14 cellular contexts compared by ENCODE assay signal in genomic region chr5:67673180-67673579, GRCh38.
"Had no signal": no experiment of that assay in that cellular context is flagged by ENCODE, and none has a peak within 500 bp of the region (broad histone marks: within the 10 kb centered on the region; RNA-seq: fewer than 3 reads in every experiment).

No MANE protein-coding gene starts in this region.

- H3K9me3 ChIP-seq: neutrophil, uterus had no signal

- H3K4me3 ChIP-seq: coronary artery, uterus had no signal

- ATAC-seq: naive thymus-derived CD8-positive, alpha-beta T cell had no signal

- H3K4me1 ChIP-seq: uterus had no signal

- H3K27ac ChIP-seq: coronary artery, neutrophil, uterus had no signal

- H3K27me3 ChIP-seq: neutrophil, uterus had no signal

- H3K36me3 ChIP-seq: neutrophil, uterus had no signal

- DNase-seq: effector CD4-positive, alpha-beta T cell; endodermal cell; erythroblast; head of caudate nucleus; hippocampal formation; mesendoderm; naive thymus-derived CD8-positive, alpha-beta T cell; posterior cingulate gyrus; small intestine; stimulated activated CD4-positive, alpha-beta T cell treated with anti-CD3 and anti-CD28 coated beads, Interleukin-12 subunit alpha, Interleukin-12 subunit beta, amount 100 ng/mL, for 4 hours; stimulated activated naive CD4-positive, alpha-beta T cell; uterus had no signal
